In genomic region chr15:90421527-90421926, GRCh38 we compare ENCODE assay signal across 1 cellular context.
TF ChIP-seq lines count a peak whose summit lies in the region.

No MANE protein-coding gene starts in this region.

TF ChIP-seq in IMR-90, 13 proteins besides CTCF, POLR2A, EP300 and RAD21:
- no peak for TF ChIP-seq RFX5 (IDR thresholded peaks at IDR 0.05; ENCODE audit: low read depth, low read length)
- TF ChIP-seq MAFK (IDR thresholded peaks at IDR 0.05; ENCODE audit: low read depth, low read length): no peak
- TF ChIP-seq CEBPB (IDR thresholded peaks at IDR 0.05; ENCODE audit: low read depth, low read length): peak; percentile 83
- TF ChIP-seq FOS (IDR thresholded peaks at IDR 0.05; ENCODE audit: low read depth, low read length): no peak
- no peak for TF ChIP-seq RCOR1 (IDR thresholded peaks at IDR 0.05; ENCODE audit: insufficient replicate concordance, low read length)
- no peak for TF ChIP-seq USF2 (IDR thresholded peaks at IDR 0.05; ENCODE audit: low read depth, low read length)
